In genomic region chr20:36481380-36482043, GRCh38 we compare ENCODE assay signal across 12 cellular contexts. TPM values are rescaled to one million over a fixed set of nuclear protein-coding genes. Genes with fewer than 3 reads are reported as not detected.
DNase-seq lines count a peak whose midpoint lies in the region; ATAC-seq and TF ChIP-seq lines count a peak whose summit lies in the region.
"Had no signal": no experiment of that assay in that cellular context is flagged by ENCODE, and none has a peak within 500 bp of the region (broad histone marks: within the 10 kb centered on the region; RNA-seq: fewer than 3 reads in every experiment).

No MANE protein-coding gene starts in this region.

- H3K9me3 Mint-ChIP-seq in WTC11, result no peaks in the 10 kb centered on the region

- no peaks in the 10 kb centered on the region for H3K4me1 Mint-ChIP-seq in WTC11

- no peak for TF ChIP-seq POLR2A in Peyer's patch (IDR thresholded peaks at IDR 0.05)

- peak overlapping the region; percentile 36 for H3K27ac ChIP-seq in temporal lobe (ENCODE audit: low read depth, low read length)
- no peak overlapping the region for H3K27ac ChIP-seq in MM.1S (ENCODE audit: low read length)
- H3K27ac ChIP-seq in Peyer's patch, result no peak overlapping the region
- H3K27ac ChIP-seq: epithelial cell of prostate had no signal

- H3K36me3 ChIP-seq in MM.1S (replicated peaks; ENCODE audit: insufficient read depth, low read length), result no peaks in the 10 kb centered on the region
- H3K36me3 ChIP-seq in Peyer's patch, result no peaks in the 10 kb centered on the region

- no peaks in the 10 kb centered on the region for H3K27me3 Mint-ChIP-seq in WTC11 (ENCODE audit: low read depth)
- H3K27me3 Mint-ChIP-seq: activated naive CD8-positive, alpha-beta T cell had no signal

- ATAC-seq in WTC11 (peak; percentile 47), left lobe of liver (peak; percentile 5)

- no peaks in the 10 kb centered on the region for H3K79me2 ChIP-seq in MM.1S (ENCODE audit: low read length)

- H3K4me1 ChIP-seq in MM.1S (ENCODE audit: low read length), result no peaks in the 10 kb centered on the region
- H3K4me1 ChIP-seq in Peyer's patch, result peaks cover 0 to 38% (median 5%) of the 10 kb centered on the region in 4 donors

- no peak overlapping the region for H3K4me3 Mint-ChIP-seq in WTC11
- H3K4me3 Mint-ChIP-seq: activated naive CD8-positive, alpha-beta T cell had no signal

- H3K9me2 ChIP-seq in MM.1S (replicated peaks; ENCODE audit: insufficient read depth, low read length), result no peaks in the 10 kb centered on the region

- DNase-seq in NCI-H2196 treated with DMSO at 0.1 percent for 48 hours (lab: John Stamatoyannopoulos, UW; ENCODE audit: unreplicated experiment) (peak; percentile 81), NCI-H2196 (lab: John Stamatoyannopoulos, UW; ENCODE audit: unreplicated experiment) (no peak), WTC11 (ENCODE audit: low spot score) (no peak), left lobe of liver (ENCODE audit: low spot score) (no peak), MM.1S (no peak), OCI-M2 (lab: John Stamatoyannopoulos, UW; ENCODE audit: unreplicated experiment) (no peak), Peyer's patch (no peak)
- DNase-seq: activated CD4-positive, CD25-positive, alpha-beta regulatory T cell treated with anti-CD3 and anti-CD28 coated beads, Interleukin-2, amount 50 U/mL, for 72 hours had no signal

- no peak overlapping the region for H3K4me3 ChIP-seq in MM.1S (ENCODE audit: low read length)
- no peak overlapping the region for H3K4me3 ChIP-seq in Peyer's patch
- H3K4me3 ChIP-seq: skin epidermis had no signal

- no peak overlapping the region for H2AFZ ChIP-seq in MM.1S (ENCODE audit: low read length)

- peak overlapping the region; percentile 26; the same call in 1 of the 2 replicates for H3K27ac Mint-ChIP-seq in WTC11
- H3K27ac Mint-ChIP-seq: activated naive CD8-positive, alpha-beta T cell had no signal

- H3K27me3 ChIP-seq in MM.1S (replicated peaks; ENCODE audit: insufficient read depth, low read length) (no peaks in the 10 kb centered on the region), Peyer's patch (no peaks in the 10 kb centered on the region)

- no peaks in the 10 kb centered on the region for H4K20me1 ChIP-seq in MM.1S (ENCODE audit: insufficient read depth, low read length)

- TF ChIP-seq CTCF in WTC11 (IDR thresholded peaks at IDR 0.05), result no peak
- no peak for TF ChIP-seq CTCF in MM.1S (IDR thresholded peaks at IDR 0.05; ENCODE audit: low read length)
- no peak for TF ChIP-seq CTCF in Peyer's patch (IDR thresholded peaks at IDR 0.05)

- H3K9me3 ChIP-seq in MM.1S (replicated peaks; ENCODE audit: insufficient read depth, low read length), result no peaks in the 10 kb centered on the region
- no peaks in the 10 kb centered on the region for H3K9me3 ChIP-seq in Peyer's patch

- POLR2A ChIA-PET in WTC11 (lab: Charles Lee), result interaction anchor here (0.6 kb wide), 1 partner anchor 733 kb away, joined by 3 read pairs; no protein-coding TSS in a partner anchor

- CTCF ChIA-PET in WTC11 (lab: Charles Lee), result interaction anchor here (0.8 to 1.3 kb wide), 3 partner anchors 8 to 15 kb away, joined by 3 to 10 read pairs (median 4); no protein-coding TSS in a partner anchor

- H3K9ac ChIP-seq in MM.1S (ENCODE audit: low read length), result no peak overlapping the region

- H3F3A ChIP-seq in MM.1S (ENCODE audit: insufficient read depth, low read length), result no peaks in the 10 kb centered on the region

- no peak overlapping the region for H3K4me2 ChIP-seq in MM.1S (ENCODE audit: low read depth, low read length)

- no peaks in the 10 kb centered on the region for H3K36me3 Mint-ChIP-seq in WTC11
- H3K36me3 Mint-ChIP-seq: activated naive CD8-positive, alpha-beta T cell had no signal

TF ChIP-seq in WTC11, 78 proteins besides CTCF, POLR2A, EP300 and RAD21 (continues in another document):
- no peak for TF ChIP-seq TEAD1 (CRISPR knock-in tag; IDR thresholded peaks at IDR 0.05)
- TF ChIP-seq, protein P1, sequence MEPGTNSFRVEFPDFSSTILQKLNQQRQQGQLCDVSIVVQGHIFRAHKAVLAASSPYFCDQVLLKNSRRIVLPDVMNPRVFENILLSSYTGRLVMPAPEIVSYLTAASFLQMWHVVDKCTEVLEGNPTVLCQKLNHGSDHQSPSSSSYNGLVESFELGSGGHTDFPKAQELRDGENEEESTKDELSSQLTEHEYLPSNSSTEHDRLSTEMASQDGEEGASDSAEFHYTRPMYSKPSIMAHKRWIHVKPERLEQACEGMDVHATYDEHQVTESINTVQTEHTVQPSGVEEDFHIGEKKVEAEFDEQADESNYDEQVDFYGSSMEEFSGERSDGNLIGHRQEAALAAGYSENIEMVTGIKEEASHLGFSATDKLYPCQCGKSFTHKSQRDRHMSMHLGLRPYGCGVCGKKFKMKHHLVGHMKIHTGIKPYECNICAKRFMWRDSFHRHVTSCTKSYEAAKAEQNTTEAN (CRISPR knock-in tag; IDR thresholded peaks at IDR 0.05), result no peak
- no peak for TF ChIP-seq SP1 (CRISPR knock-in tag; conservative IDR thresholded peaks at IDR 0.05)
- TF ChIP-seq, protein P2, sequence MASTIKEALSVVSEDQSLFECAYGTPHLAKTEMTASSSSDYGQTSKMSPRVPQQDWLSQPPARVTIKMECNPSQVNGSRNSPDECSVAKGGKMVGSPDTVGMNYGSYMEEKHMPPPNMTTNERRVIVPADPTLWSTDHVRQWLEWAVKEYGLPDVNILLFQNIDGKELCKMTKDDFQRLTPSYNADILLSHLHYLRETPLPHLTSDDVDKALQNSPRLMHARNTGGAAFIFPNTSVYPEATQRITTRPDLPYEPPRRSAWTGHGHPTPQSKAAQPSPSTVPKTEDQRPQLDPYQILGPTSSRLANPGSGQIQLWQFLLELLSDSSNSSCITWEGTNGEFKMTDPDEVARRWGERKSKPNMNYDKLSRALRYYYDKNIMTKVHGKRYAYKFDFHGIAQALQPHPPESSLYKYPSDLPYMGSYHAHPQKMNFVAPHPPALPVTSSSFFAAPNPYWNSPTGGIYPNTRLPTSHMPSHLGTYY (CRISPR knock-in tag; IDR thresholded peaks at IDR 0.05), result no peak
- TF ChIP-seq, protein P3, sequence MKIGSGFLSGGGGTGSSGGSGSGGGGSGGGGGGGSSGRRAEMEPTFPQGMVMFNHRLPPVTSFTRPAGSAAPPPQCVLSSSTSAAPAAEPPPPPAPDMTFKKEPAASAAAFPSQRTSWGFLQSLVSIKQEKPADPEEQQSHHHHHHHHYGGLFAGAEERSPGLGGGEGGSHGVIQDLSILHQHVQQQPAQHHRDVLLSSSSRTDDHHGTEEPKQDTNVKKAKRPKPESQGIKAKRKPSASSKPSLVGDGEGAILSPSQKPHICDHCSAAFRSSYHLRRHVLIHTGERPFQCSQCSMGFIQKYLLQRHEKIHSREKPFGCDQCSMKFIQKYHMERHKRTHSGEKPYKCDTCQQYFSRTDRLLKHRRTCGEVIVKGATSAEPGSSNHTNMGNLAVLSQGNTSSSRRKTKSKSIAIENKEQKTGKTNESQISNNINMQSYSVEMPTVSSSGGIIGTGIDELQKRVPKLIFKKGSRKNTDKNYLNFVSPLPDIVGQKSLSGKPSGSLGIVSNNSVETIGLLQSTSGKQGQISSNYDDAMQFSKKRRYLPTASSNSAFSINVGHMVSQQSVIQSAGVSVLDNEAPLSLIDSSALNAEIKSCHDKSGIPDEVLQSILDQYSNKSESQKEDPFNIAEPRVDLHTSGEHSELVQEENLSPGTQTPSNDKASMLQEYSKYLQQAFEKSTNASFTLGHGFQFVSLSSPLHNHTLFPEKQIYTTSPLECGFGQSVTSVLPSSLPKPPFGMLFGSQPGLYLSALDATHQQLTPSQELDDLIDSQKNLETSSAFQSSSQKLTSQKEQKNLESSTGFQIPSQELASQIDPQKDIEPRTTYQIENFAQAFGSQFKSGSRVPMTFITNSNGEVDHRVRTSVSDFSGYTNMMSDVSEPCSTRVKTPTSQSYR (CRISPR knock-in tag; IDR thresholded peaks at IDR 0.05), result no peak
- TF ChIP-seq CREB1 (CRISPR knock-in tag; IDR thresholded peaks at IDR 0.05), result no peak
- TF ChIP-seq MYBL2 (CRISPR knock-in tag; IDR thresholded peaks at IDR 0.05), result no peak
- TF ChIP-seq ZNF219 (CRISPR knock-in tag; IDR thresholded peaks at IDR 0.05; ENCODE audit: borderline replicate concordance), result no peak
- TF ChIP-seq, protein P4, sequence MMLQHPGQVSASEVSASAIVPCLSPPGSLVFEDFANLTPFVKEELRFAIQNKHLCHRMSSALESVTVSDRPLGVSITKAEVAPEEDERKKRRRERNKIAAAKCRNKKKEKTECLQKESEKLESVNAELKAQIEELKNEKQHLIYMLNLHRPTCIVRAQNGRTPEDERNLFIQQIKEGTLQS (CRISPR knock-in tag; conservative IDR thresholded peaks at IDR 0.05), result no peak
- no peak for TF ChIP-seq ZNF512 (CRISPR knock-in tag; IDR thresholded peaks at IDR 0.05; ENCODE audit: borderline replicate concordance)
- no peak for TF ChIP-seq ZNF416 (CRISPR knock-in tag; IDR thresholded peaks at IDR 0.05)
- no peak for TF ChIP-seq GABPB1 (CRISPR knock-in tag; IDR thresholded peaks at IDR 0.05)
- no peak for TF ChIP-seq JUN (CRISPR knock-in tag; IDR thresholded peaks at IDR 0.05)
- no peak for TF ChIP-seq ZNF396 (CRISPR knock-in tag; IDR thresholded peaks at IDR 0.05; ENCODE audit: borderline replicate concordance)
- no peak for TF ChIP-seq NR3C1 (CRISPR knock-in tag; conservative IDR thresholded peaks at IDR 0.05; ENCODE audit: low read depth)

RNA-seq across cellular contexts. Expression of gene MYL9, which starts 59.8 kb away (rescaled TPM):
- 52.5 to 57.7 TPM (median 54.7 TPM) in 3 replicates for total RNA-seq in WTC11 (2021)
- 22.8 TPM for total RNA-seq in left lobe of liver
- 0.49 TPM for total RNA-seq in temporal lobe
- total RNA-seq in Peyer's patch, result 10 to 100 TPM; 34.2 to 99.0 (median 58.2) TPM

Comparison
In these comparisons a context has a peak if more than half of its experiments do, and no peak if none do; other contexts are left out.
1. RNA of gene MYL9, which starts 59.8 kb away (total RNA-seq): 34.2 to 99.0 TPM in Peyer's patch, 52.5 to 57.7 TPM in WTC11 and 22.8 TPM in left lobe of liver (single experiment); 0.49 TPM in temporal lobe (single experiment); every median in the first group is over 10 times any median in the second.